Comparison of ENCODE assay signal across 14 cellular contexts in the genomic region with DNA sequence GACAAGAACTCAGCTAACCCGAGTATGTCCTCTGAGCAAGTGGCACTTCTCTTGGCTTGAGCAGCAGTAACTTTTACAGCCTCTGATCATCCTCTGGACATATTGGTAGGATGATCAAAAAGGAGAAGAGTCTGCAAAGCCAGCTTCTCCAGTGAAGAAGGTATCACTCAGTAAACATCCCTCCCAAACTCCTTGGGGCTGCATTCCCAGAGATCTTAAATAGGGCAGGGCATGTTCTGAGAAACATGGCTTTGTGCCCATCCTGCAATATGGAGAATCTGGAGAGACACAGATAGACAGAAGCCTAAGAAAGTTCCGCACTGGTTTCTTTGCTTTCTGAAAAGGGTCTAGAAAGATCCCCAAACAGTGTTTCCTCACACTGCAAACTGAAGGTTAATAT.
"Had no signal": no experiment of that assay in that cellular context is flagged by ENCODE, and none has a peak within 500 bp of the region (broad histone marks: within the 10 kb centered on the region; RNA-seq: fewer than 3 reads in every experiment).

No MANE protein-coding gene starts in this region.

- DNase-seq: activated CD4-positive, CD25-positive, alpha-beta regulatory T cell treated with anti-CD3 and anti-CD28 coated beads, Interleukin-2, amount 50 U/mL, for 72 hours; activated naive CD4-positive, alpha-beta T cell; activated naive CD8-positive, alpha-beta T cell treated with anti-CD3 and anti-CD28 coated beads, Interleukin-2, amount 10 ng/mL, durations not matched to agents 7 days and 5 days; activated T-cell treated with anti-CD3 and anti-CD28 coated beads for 4 hours; brain microvascular endothelial cell; dermis blood vessel endothelial cell; mesenchymal stem cell; nephron progenitor cell; stimulated activated CD4-positive, alpha-beta T cell treated with anti-CD3 and anti-CD28 coated beads, Interleukin-4, amount 100 ng/mL, for 4 hours; stimulated activated CD8-positive, alpha-beta memory T cell treated with anti-CD3 and anti-CD28 coated beads, Interleukin-4, amount 100 ng/mL, for 48 hours; stimulated activated naive CD4-positive, alpha-beta T cell treated with Interleukin-2 at 50 U/mL for 16 hours; T-helper 9 cell had no signal

- H3K27me3 ChIP-seq: brain microvascular endothelial cell, right atrium auricular region had no signal

- H3K9me3 ChIP-seq: right atrium auricular region had no signal

- H3K36me3 ChIP-seq: brain microvascular endothelial cell, right atrium auricular region had no signal

- H3K27ac ChIP-seq: brain microvascular endothelial cell, right atrium auricular region had no signal

- H3K4me3 ChIP-seq: right atrium auricular region, smooth muscle cell had no signal
